29 cellular contexts compared by ENCODE assay signal in the genomic region with DNA sequence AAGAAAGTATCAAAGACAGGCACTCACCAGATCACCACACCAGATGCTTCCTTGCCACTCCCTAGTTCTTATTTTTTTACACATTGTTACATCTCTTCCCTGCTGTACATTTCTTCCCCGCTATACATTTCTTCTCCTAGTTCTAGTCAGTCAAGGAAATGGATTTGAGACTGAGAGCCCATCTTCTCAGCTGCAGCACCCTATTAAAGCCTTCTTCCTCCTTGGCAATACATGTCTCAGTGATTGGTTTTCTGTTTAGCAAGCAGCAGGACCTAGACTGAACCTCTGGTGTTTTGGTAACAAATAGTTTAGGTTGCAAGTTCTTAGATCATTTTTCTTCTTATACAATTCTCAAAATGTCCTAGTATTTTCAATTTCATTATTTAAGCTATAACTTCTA.
"Had no signal": no experiment of that assay in that cellular context is flagged by ENCODE, and none has a peak within 500 bp of the region (broad histone marks: within the 10 kb centered on the region; RNA-seq: fewer than 3 reads in every experiment).

No MANE protein-coding gene starts in this region.

- H3K4me1 Mint-ChIP-seq: endodermal cell had no signal

- H3K4me3 ChIP-seq: colonic mucosa, coronary artery, dorsolateral prefrontal cortex, esophagus muscularis mucosa, esophagus squamous epithelium, gastrocnemius medialis, gastroesophageal sphincter, heart left ventricle, heart right ventricle had no signal

- H3K4me3 Mint-ChIP-seq: dendritic cell treated with granulocyte-macrophage colony-stimulating factor and Interleukin-4, amounts not matched to agents 40 ng/mL and 50 ng/mL, for 4 days; effector memory CD8-positive, alpha-beta T cell; endodermal cell had no signal

- H3K4me1 ChIP-seq: colonic mucosa, esophagus muscularis mucosa, foreskin keratinocyte, gastrocnemius medialis, gastroesophageal sphincter had no signal

- H3K36me3 ChIP-seq: colonic mucosa, esophagus muscularis mucosa, esophagus squamous epithelium, gastrocnemius medialis, gastroesophageal sphincter, heart left ventricle, heart right ventricle had no signal

- H3K9me3 ChIP-seq: colonic mucosa, esophagus muscularis mucosa, esophagus squamous epithelium, gastrocnemius medialis, gastroesophageal sphincter, heart left ventricle, heart right ventricle had no signal

- H3K27me3 ChIP-seq: colonic mucosa, dorsolateral prefrontal cortex, esophagus muscularis mucosa, esophagus squamous epithelium, foreskin keratinocyte, gastrocnemius medialis, gastroesophageal sphincter, heart left ventricle, heart right ventricle had no signal

- ATAC-seq: effector memory CD8-positive, alpha-beta T cell; esophagus mucosa; foreskin keratinocyte; gastrocnemius medialis; gastroesophageal sphincter; heart left ventricle; heart right ventricle had no signal

- H3K27me3 Mint-ChIP-seq: dendritic cell treated with granulocyte-macrophage colony-stimulating factor and Interleukin-4, amounts not matched to agents 40 ng/mL and 50 ng/mL, for 4 days had no signal

- H3K27ac ChIP-seq: colonic mucosa, coronary artery, epithelial cell of prostate, esophagus muscularis mucosa, esophagus squamous epithelium, foreskin keratinocyte, gastrocnemius medialis, gastroesophageal sphincter, heart left ventricle, heart right ventricle had no signal

- FAIRE-seq: colon, endometrium, endothelial cell of umbilical vein, frontal cortex had no signal

- DNase-seq: colonic mucosa; cortex of kidney; dermis blood vessel endothelial cell; dorsolateral prefrontal cortex; effector CD4-positive, alpha-beta T cell; effector CD8-positive, alpha-beta T cell; effector memory CD4-positive, alpha-beta T cell; effector memory CD8-positive, alpha-beta T cell; endodermal cell; erythroblast; esophagus squamous epithelium; foreskin fibroblast; foreskin keratinocyte; foreskin melanocyte; gastrocnemius medialis; glutamatergic neuron; head of caudate nucleus; heart left ventricle; heart right ventricle had no signal

- H3K27ac Mint-ChIP-seq: dendritic cell treated with granulocyte-macrophage colony-stimulating factor and Interleukin-4, amounts not matched to agents 40 ng/mL and 50 ng/mL, for 4 days; effector memory CD8-positive, alpha-beta T cell; endodermal cell had no signal
